In genomic region chr2:109117181-109117580, GRCh38 we compare ENCODE assay signal across 3 cellular contexts. TPM values are rescaled to one million over a fixed set of nuclear protein-coding genes. Genes with fewer than 3 reads are reported as not detected.
"Had no signal": no experiment of that assay in that cellular context is flagged by ENCODE, and none has a peak within 500 bp of the region (broad histone marks: within the 10 kb centered on the region; RNA-seq: fewer than 3 reads in every experiment).

No MANE protein-coding gene starts in this region.

RNA-seq across cellular contexts. Expression of gene SH3RF3, which starts 11.8 kb away (rescaled TPM):
- polyA plus RNA-seq: HepG2, IgD-negative memory B cell, K562 had no signal
